ENCODE assay signal across 1 cellular context in the genomic region with DNA sequence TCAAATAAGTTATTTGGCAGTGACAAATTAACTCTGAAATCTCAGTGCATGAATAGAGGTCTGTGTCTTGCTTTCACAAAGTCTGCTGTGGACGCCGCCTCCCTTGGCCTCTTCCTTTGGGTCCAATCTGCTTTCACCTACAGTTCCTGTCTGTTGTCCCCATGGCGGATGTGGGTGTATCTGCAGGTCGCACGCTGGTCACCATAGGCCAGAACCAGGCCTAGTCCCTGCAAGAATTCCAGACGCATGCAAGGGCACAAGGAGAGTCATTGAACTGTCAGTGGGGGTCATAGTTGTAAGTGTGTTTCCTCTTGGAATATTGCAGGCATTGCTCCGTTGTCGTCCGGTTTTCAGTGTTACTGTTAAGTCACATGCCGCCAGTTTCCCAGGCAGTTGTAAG.
TF ChIP-seq lines count a peak whose summit lies in the region.

No MANE protein-coding gene starts in this region.

TF ChIP-seq in K562, 482 proteins besides CTCF, POLR2A, EP300 and RAD21 (continued from another document and continues in another):
- TF ChIP-seq ZNF592 (IDR thresholded peaks at IDR 0.05) (0 out of 2 replicates have a peak, but pooled peaks have one; percentile 32), SMAD1 (IDR thresholded peaks at IDR 0.05; ENCODE audit: low read depth, low read length, partially characterized antibody) (no peak), ZNF551 (CRISPR knock-in tag; IDR thresholded peaks at IDR 0.05) (no peak), GABPA (tag; conservative IDR thresholded peaks at IDR 0.05; ENCODE audit: low read depth) (peak; percentile 31; the same call in 1 of the 2 replicates), FIP1L1 (IDR thresholded peaks at IDR 0.05; ENCODE audit: low read depth, low read length, poor library complexity, severe bottlenecking) (no peak), JUNB (CRISPR knock-in tag; conservative IDR thresholded peaks at IDR 0.05) (no peak), CREM (IDR thresholded peaks at IDR 0.05; ENCODE audit: low read depth) (0 out of 2 replicates have a peak, but pooled peaks have one; percentile 22), SAFB (IDR thresholded peaks at IDR 0.05; ENCODE audit: borderline replicate concordance, low read depth, low read length) (no peak), TAF15 (IDR thresholded peaks at IDR 0.05; ENCODE audit: low read depth, low read length) (no peak), ETV1 (tag; conservative IDR thresholded peaks at IDR 0.05; ENCODE audit: low read depth) (peak; percentile 55), ZNF589 (CRISPR knock-in tag; IDR thresholded peaks at IDR 0.05; ENCODE audit: low read depth) (0 out of 2 replicates have a peak, but pooled peaks have one; percentile 20), NR4A1 (CRISPR knock-in tag; IDR thresholded peaks at IDR 0.05) (no peak), NR4A1 (tag; IDR thresholded peaks at IDR 0.05) (no peak), TEAD4 (IDR thresholded peaks at IDR 0.05; ENCODE audit: low read length) (0 out of 2 replicates have a peak, but pooled peaks have one; percentile 17), TEAD4 (CRISPR knock-in tag; IDR thresholded peaks at IDR 0.05; ENCODE audit: borderline replicate concordance) (no peak), SMAD4 (CRISPR knock-in tag; conservative IDR thresholded peaks at IDR 0.05) (no peak), ZBTB12 (CRISPR knock-in tag; IDR thresholded peaks at IDR 0.05) (no peak), SMARCA4 (IDR thresholded peaks at IDR 0.05) (peak; percentile 40; the same call in 1 of the 2 replicates), ARID3B (CRISPR knock-in tag; IDR thresholded peaks at IDR 0.05; ENCODE audit: borderline replicate concordance) (no peak), CEBPG (CRISPR knock-in tag; IDR thresholded peaks at IDR 0.05) (no peak), CEBPG (tag; conservative IDR thresholded peaks at IDR 0.05 in 1 of 2, IDR thresholded peaks at IDR 0.05 in 1 of 2) (no peak), DMBX1 (CRISPR knock-in tag; IDR thresholded peaks at IDR 0.05; ENCODE audit: borderline replicate concordance) (no peak), HMBOX1 (IDR thresholded peaks at IDR 0.05) (peak; percentile 31; the same call in 1 of the 2 replicates), NR2C1 (IDR thresholded peaks at IDR 0.05) (no peak), NR2C1 (tag; IDR thresholded peaks at IDR 0.05) (no peak), ELF1 (tag; IDR thresholded peaks at IDR 0.05) (no peak), ZEB2 (IDR thresholded peaks at IDR 0.05) (0 out of 2 replicates have a peak, but pooled peaks have one; percentile 15), E2F8 (IDR thresholded peaks at IDR 0.05; ENCODE audit: low read depth, partially characterized antibody) (no peak), HLTF (IDR thresholded peaks at IDR 0.05) (no peak), YY1 (IDR thresholded peaks at IDR 0.05; ENCODE audit: borderline replicate concordance in 1 of 3, control insufficient read depth in 1 of 3, extremely low read depth in 1 of 3, insufficient read depth in 3 of 3, insufficient read length in 1 of 3, insufficient replicate concordance in 2 of 3, low read depth in 1 of 3, low read length in 2 of 3) (peak in 1 of 3 experiments; percentile 73), XRCC4 (IDR thresholded peaks at IDR 0.05; ENCODE audit: extremely low read depth, insufficient read depth, insufficient read length) (no peak), COPS2 (conservative IDR thresholded peaks at IDR 0.05) (no peak), MCM3 (IDR thresholded peaks at IDR 0.05) (no peak)
- TF ChIP-seq, protein P1, sequence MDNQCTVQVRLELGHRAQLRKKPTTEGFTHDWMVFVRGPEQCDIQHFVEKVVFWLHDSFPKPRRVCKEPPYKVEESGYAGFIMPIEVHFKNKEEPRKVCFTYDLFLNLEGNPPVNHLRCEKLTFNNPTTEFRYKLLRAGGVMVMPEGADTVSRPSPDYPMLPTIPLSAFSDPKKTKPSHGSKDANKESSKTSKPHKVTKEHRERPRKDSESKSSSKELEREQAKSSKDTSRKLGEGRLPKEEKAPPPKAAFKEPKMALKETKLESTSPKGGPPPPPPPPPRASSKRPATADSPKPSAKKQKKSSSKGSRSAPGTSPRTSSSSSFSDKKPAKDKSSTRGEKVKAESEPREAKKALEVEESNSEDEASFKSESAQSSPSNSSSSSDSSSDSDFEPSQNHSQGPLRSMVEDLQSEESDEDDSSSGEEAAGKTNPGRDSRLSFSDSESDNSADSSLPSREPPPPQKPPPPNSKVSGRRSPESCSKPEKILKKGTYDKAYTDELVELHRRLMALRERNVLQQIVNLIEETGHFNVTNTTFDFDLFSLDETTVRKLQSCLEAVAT (IDR thresholded peaks at IDR 0.05), result no peak
- TF ChIP-seq, protein P2, sequence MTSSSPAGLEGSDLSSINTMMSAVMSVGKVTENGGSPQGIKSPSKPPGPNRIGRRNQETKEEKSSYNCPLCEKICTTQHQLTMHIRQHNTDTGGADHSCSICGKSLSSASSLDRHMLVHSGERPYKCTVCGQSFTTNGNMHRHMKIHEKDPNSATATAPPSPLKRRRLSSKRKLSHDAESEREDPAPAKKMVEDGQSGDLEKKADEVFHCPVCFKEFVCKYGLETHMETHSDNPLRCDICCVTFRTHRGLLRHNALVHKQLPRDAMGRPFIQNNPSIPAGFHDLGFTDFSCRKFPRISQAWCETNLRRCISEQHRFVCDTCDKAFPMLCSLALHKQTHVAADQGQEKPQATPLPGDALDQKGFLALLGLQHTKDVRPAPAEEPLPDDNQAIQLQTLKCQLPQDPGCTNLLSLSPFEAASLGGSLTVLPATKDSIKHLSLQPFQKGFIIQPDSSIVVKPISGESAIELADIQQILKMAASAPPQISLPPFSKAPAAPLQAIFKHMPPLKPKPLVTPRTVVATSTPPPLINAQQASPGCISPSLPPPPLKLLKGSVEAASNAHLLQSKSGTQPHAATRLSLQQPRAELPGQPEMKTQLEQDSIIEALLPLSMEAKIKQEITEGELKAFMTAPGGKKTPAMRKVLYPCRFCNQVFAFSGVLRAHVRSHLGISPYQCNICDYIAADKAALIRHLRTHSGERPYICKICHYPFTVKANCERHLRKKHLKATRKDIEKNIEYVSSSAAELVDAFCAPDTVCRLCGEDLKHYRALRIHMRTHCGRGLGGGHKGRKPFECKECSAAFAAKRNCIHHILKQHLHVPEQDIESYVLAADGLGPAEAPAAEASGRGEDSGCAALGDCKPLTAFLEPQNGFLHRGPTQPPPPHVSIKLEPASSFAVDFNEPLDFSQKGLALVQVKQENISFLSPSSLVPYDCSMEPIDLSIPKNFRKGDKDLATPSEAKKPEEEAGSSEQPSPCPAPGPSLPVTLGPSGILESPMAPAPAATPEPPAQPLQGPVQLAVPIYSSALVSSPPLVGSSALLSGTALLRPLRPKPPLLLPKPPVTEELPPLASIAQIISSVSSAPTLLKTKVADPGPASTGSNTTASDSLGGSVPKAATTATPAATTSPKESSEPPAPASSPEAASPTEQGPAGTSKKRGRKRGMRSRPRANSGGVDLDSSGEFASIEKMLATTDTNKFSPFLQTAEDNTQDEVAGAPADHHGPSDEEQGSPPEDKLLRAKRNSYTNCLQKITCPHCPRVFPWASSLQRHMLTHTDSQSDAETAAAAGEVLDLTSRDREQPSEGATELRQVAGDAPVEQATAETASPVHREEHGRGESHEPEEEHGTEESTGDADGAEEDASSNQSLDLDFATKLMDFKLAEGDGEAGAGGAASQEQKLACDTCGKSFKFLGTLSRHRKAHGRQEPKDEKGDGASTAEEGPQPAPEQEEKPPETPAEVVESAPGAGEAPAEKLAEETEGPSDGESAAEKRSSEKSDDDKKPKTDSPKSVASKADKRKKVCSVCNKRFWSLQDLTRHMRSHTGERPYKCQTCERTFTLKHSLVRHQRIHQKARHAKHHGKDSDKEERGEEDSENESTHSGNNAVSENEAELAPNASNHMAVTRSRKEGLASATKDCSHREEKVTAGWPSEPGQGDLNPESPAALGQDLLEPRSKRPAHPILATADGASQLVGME (CRISPR knock-in tag; IDR thresholded peaks at IDR 0.05), result no peak
- TF ChIP-seq, protein P3, sequence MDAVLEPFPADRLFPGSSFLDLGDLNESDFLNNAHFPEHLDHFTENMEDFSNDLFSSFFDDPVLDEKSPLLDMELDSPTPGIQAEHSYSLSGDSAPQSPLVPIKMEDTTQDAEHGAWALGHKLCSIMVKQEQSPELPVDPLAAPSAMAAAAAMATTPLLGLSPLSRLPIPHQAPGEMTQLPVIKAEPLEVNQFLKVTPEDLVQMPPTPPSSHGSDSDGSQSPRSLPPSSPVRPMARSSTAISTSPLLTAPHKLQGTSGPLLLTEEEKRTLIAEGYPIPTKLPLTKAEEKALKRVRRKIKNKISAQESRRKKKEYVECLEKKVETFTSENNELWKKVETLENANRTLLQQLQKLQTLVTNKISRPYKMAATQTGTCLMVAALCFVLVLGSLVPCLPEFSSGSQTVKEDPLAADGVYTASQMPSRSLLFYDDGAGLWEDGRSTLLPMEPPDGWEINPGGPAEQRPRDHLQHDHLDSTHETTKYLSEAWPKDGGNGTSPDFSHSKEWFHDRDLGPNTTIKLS (IDR thresholded peaks at IDR 0.05; ENCODE audit: borderline replicate concordance, low read depth), result no peak
